ENCODE assay signal across 10 cellular contexts in the genomic region with DNA sequence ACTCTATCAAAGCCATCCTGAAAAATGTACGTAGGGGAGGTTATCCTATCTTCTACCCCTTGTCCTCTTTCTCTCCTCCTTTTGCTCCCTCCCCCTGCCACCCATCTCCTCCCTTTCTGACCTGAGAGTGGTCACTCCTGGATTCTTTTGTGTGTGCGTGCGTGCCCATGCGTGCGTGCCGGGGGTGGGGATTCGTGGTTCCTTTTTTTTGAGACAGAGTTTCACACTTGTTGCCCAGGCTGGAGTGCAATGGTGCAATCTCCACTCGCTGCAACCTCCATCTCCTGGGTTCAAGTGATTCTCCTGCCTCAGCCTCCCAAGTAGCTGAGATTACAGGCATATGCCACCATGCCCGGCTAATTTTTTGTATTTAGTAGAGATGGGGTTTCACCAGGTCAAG. TPM values are rescaled to one million over a fixed set of nuclear protein-coding genes. Genes with fewer than 3 reads are reported as not detected.
"Had no signal": no experiment of that assay in that cellular context is flagged by ENCODE, and none has a peak within 500 bp of the region (broad histone marks: within the 10 kb centered on the region; RNA-seq: fewer than 3 reads in every experiment).

No MANE protein-coding gene starts in this region.

RNA-seq across cellular contexts. Expression of gene MYMX, which starts 14.7 kb away (rescaled TPM):
- total RNA-seq: bronchial epithelial cell; fibroblast of villous mesenchyme; kidney epithelial cell; left colon; liver; lung microvascular endothelial cell; naive thymus-derived CD8-positive, alpha-beta T cell; occipital lobe; prostate gland; smooth muscle cell had no signal
- polyA plus RNA-seq: naive thymus-derived CD8-positive, alpha-beta T cell; smooth muscle cell had no signal
